ENCODE assay signal across 27 cellular contexts in the genomic region with DNA sequence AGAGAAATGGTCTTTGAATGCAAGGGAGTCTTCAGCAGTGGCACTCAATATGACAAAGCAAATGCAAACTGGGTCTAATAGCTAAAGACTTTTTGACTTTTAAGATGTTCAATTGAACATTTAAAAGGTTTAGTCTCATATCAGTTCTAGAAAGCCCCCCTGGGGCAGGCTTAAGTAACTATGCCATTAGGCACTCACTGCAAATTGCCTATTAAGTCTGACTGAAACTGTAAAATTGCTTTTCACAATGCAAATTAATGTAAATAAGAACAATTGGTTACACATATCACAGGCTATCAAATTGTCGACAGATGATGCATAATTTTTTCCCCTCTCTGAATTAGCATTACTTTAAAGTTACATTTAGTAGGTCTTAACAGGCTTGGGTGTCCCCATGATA.
"Had no signal": no experiment of that assay in that cellular context is flagged by ENCODE, and none has a peak within 500 bp of the region (broad histone marks: within the 10 kb centered on the region; RNA-seq: fewer than 3 reads in every experiment).

No MANE protein-coding gene starts in this region.

- DNase-seq: activated B cell treated with CpG ODN at 0.5 μM for 24 hours; activated CD4-positive, alpha-beta T cell treated with anti-CD3 and anti-CD28 coated beads for 1 hour; activated CD4-positive, alpha-beta T cell treated with anti-CD3 and anti-CD28 coated beads, Interleukin-2, amount 10 ng/mL, durations not matched to agents 24 days and 14 days; activated CD4-positive, alpha-beta T cell treated with anti-CD3 and anti-CD28 coated beads, Interleukin-2, amount 50 U/mL, for 48 hours; activated CD8-positive, alpha-beta memory T cell treated with anti-CD3 and anti-CD28 coated beads, Interleukin-2, amount 10 ng/mL, durations not matched to agents 7 days and 5 days; activated effector memory CD4-positive, alpha-beta T cell treated with anti-CD3 and anti-CD28 coated beads, Interleukin-2, amount 50 U/mL, for 16 hours; activated naive CD4-positive, alpha-beta T cell treated with anti-CD3 and anti-CD28 coated beads for 36 hours; activated T-cell treated with anti-CD3 and anti-CD28 coated beads, Interleukin-2, amount 50 U/mL, for 4 hours; amygdala; MG63; MV-4-11; NCI-H1105; NCI-H187; NCI-H2171 treated with DMSO at 0.1 percent for 48 hours; NCI-H226; NCI-H774; OCI-M1; RPMI8226; T-cell; T-helper 2 cell; T1000 had no signal

- H3K4me3 ChIP-seq: MG63, SK-N-MC had no signal

- H3K4me1 Mint-ChIP-seq: activated B cell treated with CpG ODN at 0.5 μM for 24 hours; activated CD4-positive, alpha-beta T cell treated with anti-CD3 and anti-CD28 coated beads, Interleukin-2, amount 10 ng/mL, durations not matched to agents 24 days and 14 days; activated CD8-positive, alpha-beta memory T cell treated with anti-CD3 and anti-CD28 coated beads, Interleukin-2, amount 10 ng/mL, durations not matched to agents 7 days and 5 days; central memory CD8-positive, alpha-beta T cell; T-cell had no signal

- H3K27ac Mint-ChIP-seq: activated B cell treated with CpG ODN at 0.5 μM for 24 hours; activated CD4-positive, alpha-beta T cell treated with anti-CD3 and anti-CD28 coated beads, Interleukin-2, amount 10 ng/mL, durations not matched to agents 24 days and 14 days; activated CD8-positive, alpha-beta memory T cell treated with anti-CD3 and anti-CD28 coated beads, Interleukin-2, amount 10 ng/mL, durations not matched to agents 7 days and 5 days; activated naive CD4-positive, alpha-beta T cell treated with anti-CD3 and anti-CD28 coated beads for 36 hours; activated naive CD8-positive, alpha-beta T cell; brain; T-cell had no signal

- H3K4me3 Mint-ChIP-seq: activated B cell treated with CpG ODN at 0.5 μM for 24 hours; activated CD4-positive, alpha-beta T cell treated with anti-CD3 and anti-CD28 coated beads, Interleukin-2, amount 10 ng/mL, durations not matched to agents 24 days and 14 days; activated CD8-positive, alpha-beta memory T cell treated with anti-CD3 and anti-CD28 coated beads, Interleukin-2, amount 10 ng/mL, durations not matched to agents 7 days and 5 days; activated naive CD4-positive, alpha-beta T cell treated with anti-CD3 and anti-CD28 coated beads for 36 hours; activated naive CD8-positive, alpha-beta T cell; activated T-cell treated with anti-CD3 and anti-CD28 coated beads, Interleukin-2, amount 50 U/mL, for 4 hours; brain; central memory CD8-positive, alpha-beta T cell; T-cell had no signal

- H3K36me3 ChIP-seq: MG63 had no signal

- H3K27ac ChIP-seq: SK-N-MC had no signal

- H3K9me3 ChIP-seq: MG63 had no signal

- H3K9me3 Mint-ChIP-seq: activated B cell treated with CpG ODN at 0.5 μM for 24 hours; activated CD4-positive, alpha-beta T cell treated with anti-CD3 and anti-CD28 coated beads, Interleukin-2, amount 10 ng/mL, durations not matched to agents 24 days and 14 days; activated naive CD4-positive, alpha-beta T cell treated with anti-CD3 and anti-CD28 coated beads for 36 hours had no signal

- ATAC-seq: activated CD8-positive, alpha-beta memory T cell treated with anti-CD3 and anti-CD28 coated beads, Interleukin-2, amount 10 ng/mL, durations not matched to agents 7 days and 5 days; activated T-cell treated with anti-CD3 and anti-CD28 coated beads, Interleukin-2, amount 50 U/mL, for 4 hours; Panc1; Right ventricle myocardium inferior; T-cell had no signal

- H3K36me3 Mint-ChIP-seq: activated CD8-positive, alpha-beta memory T cell treated with anti-CD3 and anti-CD28 coated beads, Interleukin-2, amount 10 ng/mL, durations not matched to agents 7 days and 5 days; activated naive CD8-positive, alpha-beta T cell; brain; T-cell had no signal

- H3K27me3 ChIP-seq: MG63 had no signal

- H3K27me3 Mint-ChIP-seq: activated B cell treated with CpG ODN at 0.5 μM for 24 hours; activated CD4-positive, alpha-beta T cell treated with anti-CD3 and anti-CD28 coated beads, Interleukin-2, amount 10 ng/mL, durations not matched to agents 24 days and 14 days; activated CD8-positive, alpha-beta memory T cell treated with anti-CD3 and anti-CD28 coated beads, Interleukin-2, amount 10 ng/mL, durations not matched to agents 7 days and 5 days; activated naive CD8-positive, alpha-beta T cell; central memory CD8-positive, alpha-beta T cell; T-cell had no signal
